Comparison of ENCODE assay signal across 19 cellular contexts in genomic region chr16:69141936-69142335, GRCh38.
"Had no signal": no experiment of that assay in that cellular context is flagged by ENCODE, and none has a peak within 500 bp of the region (broad histone marks: within the 10 kb centered on the region; RNA-seq: fewer than 3 reads in every experiment).

No MANE protein-coding gene starts in this region.

- ATAC-seq: effector memory CD8-positive, alpha-beta T cell; heart right ventricle; left cardiac atrium; left ventricle myocardium superior; psoas muscle; sciatic nerve had no signal

- H3K9me3 Mint-ChIP-seq: central memory CD8-positive, alpha-beta T cell; dendritic cell treated with granulocyte-macrophage colony-stimulating factor and Interleukin-4, amounts not matched to agents 40 ng/mL and 50 ng/mL, for 4 days; effector memory CD8-positive, alpha-beta T cell; naive B cell; nephron progenitor cell had no signal

- H3K27me3 Mint-ChIP-seq: central memory CD8-positive, alpha-beta T cell; dendritic cell treated with granulocyte-macrophage colony-stimulating factor and Interleukin-4, amounts not matched to agents 40 ng/mL and 50 ng/mL, for 4 days; effector memory CD8-positive, alpha-beta T cell; naive B cell had no signal

- H3K4me1 Mint-ChIP-seq: nephron progenitor cell had no signal

- H3K4me3 ChIP-seq: heart right ventricle, lung, psoas muscle, tibial artery, upper lobe of left lung, vagina had no signal

- H3K27ac Mint-ChIP-seq: dendritic cell treated with granulocyte-macrophage colony-stimulating factor and Interleukin-4, amounts not matched to agents 40 ng/mL and 50 ng/mL, for 4 days; effector memory CD8-positive, alpha-beta T cell; naive B cell; nephron progenitor cell had no signal

- DNase-seq: effector memory CD8-positive, alpha-beta T cell; erythroblast; heart right ventricle; hypothalamus; islet precursor cell; left cardiac atrium; left ventricle myocardium superior; mesendoderm; naive B cell; nephron progenitor cell; psoas muscle; stimulated activated naive CD4-positive, alpha-beta T cell treated with Interleukin-2 at 50 U/mL for 16 hours; tibial artery; upper lobe of left lung had no signal

- H3K4me3 Mint-ChIP-seq: central memory CD8-positive, alpha-beta T cell; dendritic cell treated with granulocyte-macrophage colony-stimulating factor and Interleukin-4, amounts not matched to agents 40 ng/mL and 50 ng/mL, for 4 days; effector memory CD8-positive, alpha-beta T cell; nephron progenitor cell had no signal
